Comparison of ENCODE assay signal across 2 cellular contexts in the genomic region with DNA sequence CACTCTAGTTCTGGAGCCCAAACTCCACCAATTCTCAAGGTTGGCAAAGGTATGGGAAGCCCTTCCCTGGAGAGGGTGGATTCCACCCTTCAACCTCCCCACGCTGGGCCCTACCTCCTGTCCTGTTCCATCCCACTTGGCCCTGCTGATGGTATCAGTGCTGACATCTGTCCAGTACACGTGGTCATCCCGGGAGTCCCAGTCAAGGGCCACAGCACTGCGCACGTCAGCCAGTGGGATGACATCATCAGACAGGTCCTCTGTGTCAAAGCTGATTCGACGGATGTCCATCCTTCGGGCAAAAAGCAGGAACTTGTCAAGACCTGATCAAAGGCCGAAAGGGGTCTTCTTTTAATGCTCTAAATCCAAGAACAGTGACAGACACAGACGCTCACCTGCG.
TF ChIP-seq lines count a peak whose summit lies in the region.

No MANE protein-coding gene starts in this region.

TF ChIP-seq in K562, 482 proteins besides CTCF, POLR2A, EP300 and RAD21 (continues in another document):
- TF ChIP-seq ZNF165 (CRISPR knock-in tag; IDR thresholded peaks at IDR 0.05; ENCODE audit: borderline replicate concordance): no peak
- TF ChIP-seq CREM (IDR thresholded peaks at IDR 0.05; ENCODE audit: low read depth): peak; percentile 94
- TF ChIP-seq MYBL2 (IDR thresholded peaks at IDR 0.05; ENCODE audit: low read depth): no peak
- no peak for TF ChIP-seq MYBL2 (CRISPR knock-in tag; IDR thresholded peaks at IDR 0.05; ENCODE audit: borderline replicate concordance)
- no peak for TF ChIP-seq ZEB2 (IDR thresholded peaks at IDR 0.05)
- TF ChIP-seq, protein P1, sequence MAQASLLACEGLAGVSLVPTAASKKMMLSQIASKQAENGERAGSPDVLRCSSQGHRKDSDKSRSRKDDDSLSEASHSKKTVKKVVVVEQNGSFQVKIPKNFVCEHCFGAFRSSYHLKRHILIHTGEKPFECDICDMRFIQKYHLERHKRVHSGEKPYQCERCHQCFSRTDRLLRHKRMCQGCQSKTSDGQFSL (CRISPR knock-in tag; IDR thresholded peaks at IDR 0.05): no peak
- TF ChIP-seq, protein P1 (tag; IDR thresholded peaks at IDR 0.05): no peak
- TF ChIP-seq, protein P2, sequence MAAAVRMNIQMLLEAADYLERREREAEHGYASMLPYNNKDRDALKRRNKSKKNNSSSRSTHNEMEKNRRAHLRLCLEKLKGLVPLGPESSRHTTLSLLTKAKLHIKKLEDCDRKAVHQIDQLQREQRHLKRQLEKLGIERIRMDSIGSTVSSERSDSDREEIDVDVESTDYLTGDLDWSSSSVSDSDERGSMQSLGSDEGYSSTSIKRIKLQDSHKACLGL (CRISPR knock-in tag; IDR thresholded peaks at IDR 0.05; ENCODE audit: borderline replicate concordance, poor library complexity, severe bottlenecking): no peak
- TF ChIP-seq MEIS2 (IDR thresholded peaks at IDR 0.05; ENCODE audit: partially characterized antibody): peak; percentile 81
- TF ChIP-seq NR2C2 (CRISPR knock-in tag; IDR thresholded peaks at IDR 0.05): no peak
- TF ChIP-seq NR2C2 (tag; IDR thresholded peaks at IDR 0.05): peak; percentile 54
- no peak for TF ChIP-seq KAT2B (IDR thresholded peaks at IDR 0.05; ENCODE audit: low read depth, low read length)
- no peak for TF ChIP-seq NONO (IDR thresholded peaks at IDR 0.05; ENCODE audit: low read depth in 2 of 2, low read length in 1 of 2)
- TF ChIP-seq LEF1 (IDR thresholded peaks at IDR 0.05): no peak
- TF ChIP-seq, protein P3, sequence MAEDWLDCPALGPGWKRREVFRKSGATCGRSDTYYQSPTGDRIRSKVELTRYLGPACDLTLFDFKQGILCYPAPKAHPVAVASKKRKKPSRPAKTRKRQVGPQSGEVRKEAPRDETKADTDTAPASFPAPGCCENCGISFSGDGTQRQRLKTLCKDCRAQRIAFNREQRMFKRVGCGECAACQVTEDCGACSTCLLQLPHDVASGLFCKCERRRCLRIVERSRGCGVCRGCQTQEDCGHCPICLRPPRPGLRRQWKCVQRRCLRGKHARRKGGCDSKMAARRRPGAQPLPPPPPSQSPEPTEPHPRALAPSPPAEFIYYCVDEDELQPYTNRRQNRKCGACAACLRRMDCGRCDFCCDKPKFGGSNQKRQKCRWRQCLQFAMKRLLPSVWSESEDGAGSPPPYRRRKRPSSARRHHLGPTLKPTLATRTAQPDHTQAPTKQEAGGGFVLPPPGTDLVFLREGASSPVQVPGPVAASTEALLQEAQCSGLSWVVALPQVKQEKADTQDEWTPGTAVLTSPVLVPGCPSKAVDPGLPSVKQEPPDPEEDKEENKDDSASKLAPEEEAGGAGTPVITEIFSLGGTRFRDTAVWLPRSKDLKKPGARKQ (CRISPR knock-in tag; IDR thresholded peaks at IDR 0.05): no peak
- peak in 1 of 2 experiments; percentile 46; a peak in 1 of 4 replicates for TF ChIP-seq CSDE1 (IDR thresholded peaks at IDR 0.05)
- TF ChIP-seq ZNF282 (CRISPR knock-in tag; IDR thresholded peaks at IDR 0.05): no peak
- TF ChIP-seq CBFA2T3 (IDR thresholded peaks at IDR 0.05): peak; percentile 22; the same call in 1 of the 2 replicates
- no peak for TF ChIP-seq EZH2 (IDR thresholded peaks at IDR 0.05; ENCODE audit: borderline replicate concordance, low read depth, low read length)
- TF ChIP-seq CXXC5 (CRISPR knock-in tag; IDR thresholded peaks at IDR 0.05): peak; percentile 21; the same call in 1 of the 2 replicates
- no peak for TF ChIP-seq NCOA2 (IDR thresholded peaks at IDR 0.05; ENCODE audit: partially characterized antibody in 2 of 2)
- TF ChIP-seq ZNF780A (CRISPR knock-in tag; IDR thresholded peaks at IDR 0.05): no peak
- no peak for TF ChIP-seq ZFPM2 (CRISPR knock-in tag; IDR thresholded peaks at IDR 0.05)
- no peak for TF ChIP-seq HNRNPK (IDR thresholded peaks at IDR 0.05; ENCODE audit: low read depth, low read length, poor library complexity, severe bottlenecking)
- TF ChIP-seq ZNF589 (CRISPR knock-in tag; IDR thresholded peaks at IDR 0.05; ENCODE audit: low read depth): no peak
- no peak; the same call in 1 of the 2 replicates for TF ChIP-seq NBN (IDR thresholded peaks at IDR 0.05; ENCODE audit: low read depth)
- TF ChIP-seq RFX5 (IDR thresholded peaks at IDR 0.05; ENCODE audit: low read depth, low read length): no peak
- no peak for TF ChIP-seq ZFP30 (CRISPR knock-in tag; IDR thresholded peaks at IDR 0.05; ENCODE audit: borderline replicate concordance)
- no peak for TF ChIP-seq ARID2 (IDR thresholded peaks at IDR 0.05)
- no peak for TF ChIP-seq ILF3 (IDR thresholded peaks at IDR 0.05; ENCODE audit: borderline replicate concordance)
- TF ChIP-seq MTA2 (IDR thresholded peaks at IDR 0.05; ENCODE audit: low read depth): no peak
- 0 out of 2 replicates have a peak, but pooled peaks have one; percentile 34 for TF ChIP-seq RAD51 (IDR thresholded peaks at IDR 0.05; ENCODE audit: borderline replicate concordance, low read depth)
- TF ChIP-seq, protein P4, sequence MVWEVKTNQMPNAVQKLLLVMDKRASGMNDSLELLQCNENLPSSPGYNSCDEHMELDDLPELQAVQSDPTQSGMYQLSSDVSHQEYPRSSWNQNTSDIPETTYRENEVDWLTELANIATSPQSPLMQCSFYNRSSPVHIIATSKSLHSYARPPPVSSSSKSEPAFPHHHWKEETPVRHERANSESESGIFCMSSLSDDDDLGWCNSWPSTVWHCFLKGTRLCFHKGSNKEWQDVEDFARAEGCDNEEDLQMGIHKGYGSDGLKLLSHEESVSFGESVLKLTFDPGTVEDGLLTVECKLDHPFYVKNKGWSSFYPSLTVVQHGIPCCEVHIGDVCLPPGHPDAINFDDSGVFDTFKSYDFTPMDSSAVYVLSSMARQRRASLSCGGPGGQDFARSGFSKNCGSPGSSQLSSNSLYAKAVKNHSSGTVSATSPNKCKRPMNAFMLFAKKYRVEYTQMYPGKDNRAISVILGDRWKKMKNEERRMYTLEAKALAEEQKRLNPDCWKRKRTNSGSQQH (CRISPR knock-in tag; IDR thresholded peaks at IDR 0.05): no peak
- TF ChIP-seq NCOA1 (IDR thresholded peaks at IDR 0.05; ENCODE audit: low read depth): peak; percentile 61; the same call in 1 of the 2 replicates
- no peak for TF ChIP-seq CAMTA2 (CRISPR knock-in tag; conservative IDR thresholded peaks at IDR 0.05)
- no peak for TF ChIP-seq ZNF584 (CRISPR knock-in tag; IDR thresholded peaks at IDR 0.05; ENCODE audit: low read depth)
- no peak for TF ChIP-seq RNF2 (IDR thresholded peaks at IDR 0.05)
- no peak for TF ChIP-seq ZC3H8 (IDR thresholded peaks at IDR 0.05)
- TF ChIP-seq ZKSCAN8 (CRISPR knock-in tag; IDR thresholded peaks at IDR 0.05): no peak

TF ChIP-seq in H1, 55 proteins besides CTCF, POLR2A, EP300 and RAD21:
- TF ChIP-seq, protein P5, sequence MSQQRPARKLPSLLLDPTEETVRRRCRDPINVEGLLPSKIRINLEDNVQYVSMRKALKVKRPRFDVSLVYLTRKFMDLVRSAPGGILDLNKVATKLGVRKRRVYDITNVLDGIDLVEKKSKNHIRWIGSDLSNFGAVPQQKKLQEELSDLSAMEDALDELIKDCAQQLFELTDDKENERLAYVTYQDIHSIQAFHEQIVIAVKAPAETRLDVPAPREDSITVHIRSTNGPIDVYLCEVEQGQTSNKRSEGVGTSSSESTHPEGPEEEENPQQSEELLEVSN (IDR thresholded peaks at IDR 0.05): no peak
- TF ChIP-seq CHD2 (IDR thresholded peaks at IDR 0.05; ENCODE audit: low read length): no peak
- no peak for TF ChIP-seq GABPA (IDR thresholded peaks at IDR 0.05; ENCODE audit: borderline replicate concordance, insufficient read depth, low read length)
- no peak for TF ChIP-seq SP2 (IDR thresholded peaks at IDR 0.05; ENCODE audit: low read length)
- no peak for TF ChIP-seq SIN3A (conservative IDR thresholded peaks at IDR 0.05 in 1 of 2, IDR thresholded peaks at IDR 0.05 in 1 of 2; ENCODE audit: low read depth in 1 of 2, low read length in 2 of 2)
- no peak for TF ChIP-seq TEAD4 (IDR thresholded peaks at IDR 0.05; ENCODE audit: low read depth, low read length)
- TF ChIP-seq KDM5A (IDR thresholded peaks at IDR 0.05; ENCODE audit: low read length): no peak
- no peak for TF ChIP-seq HDAC2 (IDR thresholded peaks at IDR 0.05; ENCODE audit: borderline replicate concordance in 1 of 2, low read depth in 2 of 2, low read length in 2 of 2)
- no peak for TF ChIP-seq TCF12 (IDR thresholded peaks at IDR 0.05; ENCODE audit: low read depth, low read length)
- TF ChIP-seq POU5F1 (IDR thresholded peaks at IDR 0.05; ENCODE audit: low read depth, low read length): no peak
- TF ChIP-seq SP1 (IDR thresholded peaks at IDR 0.05; ENCODE audit: low read depth, low read length): no peak
- no peak for TF ChIP-seq NRF1 (IDR thresholded peaks at IDR 0.05; ENCODE audit: low read depth, low read length)
- TF ChIP-seq POLR2AphosphoS5 (IDR thresholded peaks at IDR 0.05; ENCODE audit: low read depth, low read length): no peak
- TF ChIP-seq SP4 (IDR thresholded peaks at IDR 0.05; ENCODE audit: low read length): no peak
- TF ChIP-seq FOSL1 (IDR thresholded peaks at IDR 0.05; ENCODE audit: insufficient read depth, low read depth, low read length): no peak
- no peak for TF ChIP-seq RNF2 (IDR thresholded peaks at IDR 0.05; ENCODE audit: borderline replicate concordance, low read depth, low read length, missing control alignments, poor library complexity, severe bottlenecking)
- no peak for TF ChIP-seq JUN (IDR thresholded peaks at IDR 0.05; ENCODE audit: low read depth, low read length)
TF ChIP-seq in H1: peak in this region for 0.
